Comparison of ENCODE assay signal across 1 cellular context in the genomic region with DNA sequence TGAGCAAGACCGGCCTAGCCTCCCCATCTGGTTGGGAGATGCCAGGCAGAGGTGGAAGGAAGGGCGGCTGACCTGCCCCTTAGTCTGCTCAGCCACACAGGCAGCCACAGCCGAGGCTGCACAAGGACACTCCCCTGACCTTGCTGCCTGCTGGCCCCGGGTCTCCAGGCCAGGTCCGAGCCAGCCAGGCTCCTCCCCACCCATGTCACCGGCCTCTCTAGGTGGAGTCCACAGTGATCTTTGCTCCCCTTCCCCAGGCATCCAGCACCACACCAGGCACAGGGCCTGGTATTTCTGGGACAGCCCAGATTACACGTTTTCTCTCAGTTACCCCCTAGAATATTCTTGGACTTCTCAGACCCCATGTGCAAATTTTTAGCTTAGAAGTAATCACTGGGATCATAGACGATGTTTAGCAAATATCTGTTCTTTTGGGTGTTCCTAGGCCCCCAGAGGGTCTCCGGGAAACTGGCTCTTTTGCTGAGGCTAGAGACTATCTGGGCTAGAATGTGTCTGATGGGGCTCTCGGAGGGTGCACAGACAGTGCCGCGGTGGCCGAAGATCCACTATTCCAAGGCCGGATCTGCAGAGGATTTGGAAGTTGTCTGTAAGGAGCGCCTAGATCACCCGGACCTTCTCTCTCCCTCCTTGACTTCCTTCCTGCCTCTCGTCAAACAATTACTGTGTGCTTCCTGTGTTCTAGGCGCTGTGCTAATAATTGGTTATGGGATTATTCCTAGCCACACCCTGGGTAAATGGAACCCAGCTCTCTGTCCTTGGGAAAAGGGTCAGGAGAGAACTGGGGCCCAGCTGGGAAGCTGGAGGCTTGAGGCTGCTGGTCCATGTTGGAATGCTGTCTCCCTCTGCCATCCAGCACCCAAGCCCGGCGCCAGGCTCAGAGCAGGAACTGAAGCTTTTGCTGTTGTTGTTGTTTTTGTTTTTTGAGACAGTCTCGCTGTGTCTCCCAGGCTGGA.
TF ChIP-seq lines count a peak whose summit lies in the region.

No MANE protein-coding gene starts in this region.

TF ChIP-seq in HepG2, 621 proteins besides CTCF, POLR2A, EP300 and RAD21 (continues in another document):
- 0 out of 2 replicates have a peak, but pooled peaks have one; percentile 21 for TF ChIP-seq ETV6 (CRISPR knock-in tag; conservative IDR thresholded peaks at IDR 0.05)
- TF ChIP-seq, protein P1, sequence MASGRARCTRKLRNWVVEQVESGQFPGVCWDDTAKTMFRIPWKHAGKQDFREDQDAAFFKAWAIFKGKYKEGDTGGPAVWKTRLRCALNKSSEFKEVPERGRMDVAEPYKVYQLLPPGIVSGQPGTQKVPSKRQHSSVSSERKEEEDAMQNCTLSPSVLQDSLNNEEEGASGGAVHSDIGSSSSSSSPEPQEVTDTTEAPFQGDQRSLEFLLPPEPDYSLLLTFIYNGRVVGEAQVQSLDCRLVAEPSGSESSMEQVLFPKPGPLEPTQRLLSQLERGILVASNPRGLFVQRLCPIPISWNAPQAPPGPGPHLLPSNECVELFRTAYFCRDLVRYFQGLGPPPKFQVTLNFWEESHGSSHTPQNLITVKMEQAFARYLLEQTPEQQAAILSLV (CRISPR knock-in tag; IDR thresholded peaks at IDR 0.05; ENCODE audit: borderline replicate concordance), result 0 out of 2 replicates have a peak, but pooled peaks have one; percentile 47
- TF ChIP-seq ONECUT2 (CRISPR knock-in tag; IDR thresholded peaks at IDR 0.05), result 0 out of 2 replicates have a peak, but pooled peaks have one; percentile 1
- TF ChIP-seq, protein P2, sequence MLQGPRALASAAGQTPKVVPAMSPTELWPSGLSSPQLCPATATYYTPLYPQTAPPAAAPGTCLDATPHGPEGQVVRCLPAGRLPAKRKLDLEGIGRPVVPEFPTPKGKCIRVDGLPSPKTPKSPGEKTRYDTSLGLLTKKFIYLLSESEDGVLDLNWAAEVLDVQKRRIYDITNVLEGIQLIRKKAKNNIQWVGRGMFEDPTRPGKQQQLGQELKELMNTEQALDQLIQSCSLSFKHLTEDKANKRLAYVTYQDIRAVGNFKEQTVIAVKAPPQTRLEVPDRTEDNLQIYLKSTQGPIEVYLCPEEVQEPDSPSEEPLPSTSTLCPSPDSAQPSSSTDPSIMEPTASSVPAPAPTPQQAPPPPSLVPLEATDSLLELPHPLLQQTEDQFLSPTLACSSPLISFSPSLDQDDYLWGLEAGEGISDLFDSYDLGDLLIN (CRISPR knock-in tag; IDR thresholded peaks at IDR 0.05; ENCODE audit: borderline replicate concordance), result no peak
- peak; percentile 77; the same call in 1 of the 2 replicates for TF ChIP-seq HNF4G (IDR thresholded peaks at IDR 0.05; ENCODE audit: borderline replicate concordance, low read depth, low read length)
- TF ChIP-seq HNF4G (CRISPR knock-in tag; IDR thresholded peaks at IDR 0.05; ENCODE audit: borderline replicate concordance, low read depth), result peak; percentile 94
- TF ChIP-seq, protein P3, sequence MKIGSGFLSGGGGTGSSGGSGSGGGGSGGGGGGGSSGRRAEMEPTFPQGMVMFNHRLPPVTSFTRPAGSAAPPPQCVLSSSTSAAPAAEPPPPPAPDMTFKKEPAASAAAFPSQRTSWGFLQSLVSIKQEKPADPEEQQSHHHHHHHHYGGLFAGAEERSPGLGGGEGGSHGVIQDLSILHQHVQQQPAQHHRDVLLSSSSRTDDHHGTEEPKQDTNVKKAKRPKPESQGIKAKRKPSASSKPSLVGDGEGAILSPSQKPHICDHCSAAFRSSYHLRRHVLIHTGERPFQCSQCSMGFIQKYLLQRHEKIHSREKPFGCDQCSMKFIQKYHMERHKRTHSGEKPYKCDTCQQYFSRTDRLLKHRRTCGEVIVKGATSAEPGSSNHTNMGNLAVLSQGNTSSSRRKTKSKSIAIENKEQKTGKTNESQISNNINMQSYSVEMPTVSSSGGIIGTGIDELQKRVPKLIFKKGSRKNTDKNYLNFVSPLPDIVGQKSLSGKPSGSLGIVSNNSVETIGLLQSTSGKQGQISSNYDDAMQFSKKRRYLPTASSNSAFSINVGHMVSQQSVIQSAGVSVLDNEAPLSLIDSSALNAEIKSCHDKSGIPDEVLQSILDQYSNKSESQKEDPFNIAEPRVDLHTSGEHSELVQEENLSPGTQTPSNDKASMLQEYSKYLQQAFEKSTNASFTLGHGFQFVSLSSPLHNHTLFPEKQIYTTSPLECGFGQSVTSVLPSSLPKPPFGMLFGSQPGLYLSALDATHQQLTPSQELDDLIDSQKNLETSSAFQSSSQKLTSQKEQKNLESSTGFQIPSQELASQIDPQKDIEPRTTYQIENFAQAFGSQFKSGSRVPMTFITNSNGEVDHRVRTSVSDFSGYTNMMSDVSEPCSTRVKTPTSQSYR (CRISPR knock-in tag; IDR thresholded peaks at IDR 0.05; ENCODE audit: borderline replicate concordance), result 0 out of 2 replicates have a peak, but pooled peaks have one; percentile 2
- TF ChIP-seq FLYWCH1 (CRISPR knock-in tag; IDR thresholded peaks at IDR 0.05), result no peak
- TF ChIP-seq NFE2L1 (CRISPR knock-in tag; IDR thresholded peaks at IDR 0.05; ENCODE audit: borderline replicate concordance), result no peak
- TF ChIP-seq SPEN (CRISPR knock-in tag; IDR thresholded peaks at IDR 0.05; ENCODE audit: low read depth), result peak; percentile 52; the same call in 1 of the 2 replicates
- no peak for TF ChIP-seq ZKSCAN1 (IDR thresholded peaks at IDR 0.05; ENCODE audit: low read length)
- TF ChIP-seq, protein P4, sequence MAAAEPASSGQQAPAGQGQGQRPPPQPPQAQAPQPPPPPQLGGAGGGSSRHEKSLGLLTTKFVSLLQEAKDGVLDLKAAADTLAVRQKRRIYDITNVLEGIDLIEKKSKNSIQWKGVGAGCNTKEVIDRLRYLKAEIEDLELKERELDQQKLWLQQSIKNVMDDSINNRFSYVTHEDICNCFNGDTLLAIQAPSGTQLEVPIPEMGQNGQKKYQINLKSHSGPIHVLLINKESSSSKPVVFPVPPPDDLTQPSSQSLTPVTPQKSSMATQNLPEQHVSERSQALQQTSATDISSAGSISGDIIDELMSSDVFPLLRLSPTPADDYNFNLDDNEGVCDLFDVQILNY (CRISPR knock-in tag; conservative IDR thresholded peaks at IDR 0.05), result no peak
- peak; percentile 85 for TF ChIP-seq ZNF317 (CRISPR knock-in tag; IDR thresholded peaks at IDR 0.05)
- TF ChIP-seq, protein P5, sequence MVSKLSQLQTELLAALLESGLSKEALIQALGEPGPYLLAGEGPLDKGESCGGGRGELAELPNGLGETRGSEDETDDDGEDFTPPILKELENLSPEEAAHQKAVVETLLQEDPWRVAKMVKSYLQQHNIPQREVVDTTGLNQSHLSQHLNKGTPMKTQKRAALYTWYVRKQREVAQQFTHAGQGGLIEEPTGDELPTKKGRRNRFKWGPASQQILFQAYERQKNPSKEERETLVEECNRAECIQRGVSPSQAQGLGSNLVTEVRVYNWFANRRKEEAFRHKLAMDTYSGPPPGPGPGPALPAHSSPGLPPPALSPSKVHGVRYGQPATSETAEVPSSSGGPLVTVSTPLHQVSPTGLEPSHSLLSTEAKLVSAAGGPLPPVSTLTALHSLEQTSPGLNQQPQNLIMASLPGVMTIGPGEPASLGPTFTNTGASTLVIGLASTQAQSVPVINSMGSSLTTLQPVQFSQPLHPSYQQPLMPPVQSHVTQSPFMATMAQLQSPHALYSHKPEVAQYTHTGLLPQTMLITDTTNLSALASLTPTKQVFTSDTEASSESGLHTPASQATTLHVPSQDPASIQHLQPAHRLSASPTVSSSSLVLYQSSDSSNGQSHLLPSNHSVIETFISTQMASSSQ (IDR thresholded peaks at IDR 0.05; ENCODE audit: low read depth), result no peak
- TF ChIP-seq, protein P5 (CRISPR knock-in tag; IDR thresholded peaks at IDR 0.05; ENCODE audit: borderline replicate concordance), result peak; percentile 51; the same call in 1 of the 2 replicates
- TF ChIP-seq ZFP1 (CRISPR knock-in tag; IDR thresholded peaks at IDR 0.05), result no peak
- TF ChIP-seq ZNF143 (CRISPR knock-in tag; IDR thresholded peaks at IDR 0.05), result no peak; the same call in 1 of the 2 replicates
- no peak for TF ChIP-seq ZNF841 (CRISPR knock-in tag; IDR thresholded peaks at IDR 0.05; ENCODE audit: borderline replicate concordance)
- no peak for TF ChIP-seq PCBP1 (IDR thresholded peaks at IDR 0.05; ENCODE audit: borderline replicate concordance, low read depth, low read length)
- peak; percentile 96 for TF ChIP-seq PHF21A (CRISPR knock-in tag; IDR thresholded peaks at IDR 0.05)
- TF ChIP-seq ZNF234 (CRISPR knock-in tag; conservative IDR thresholded peaks at IDR 0.05), result 0 out of 2 replicates have a peak, but pooled peaks have one; percentile 47
- no peak for TF ChIP-seq FIP1L1 (IDR thresholded peaks at IDR 0.05; ENCODE audit: borderline replicate concordance, insufficient read depth, low read depth, low read length)
- no peak for TF ChIP-seq PHF5A (CRISPR knock-in tag; IDR thresholded peaks at IDR 0.05; ENCODE audit: low read depth, unreplicated experiment)
- TF ChIP-seq ZNF24 (IDR thresholded peaks at IDR 0.05), result no peak
- no peak for TF ChIP-seq TGIF2 (CRISPR knock-in tag; IDR thresholded peaks at IDR 0.05)
- TF ChIP-seq, protein P6, sequence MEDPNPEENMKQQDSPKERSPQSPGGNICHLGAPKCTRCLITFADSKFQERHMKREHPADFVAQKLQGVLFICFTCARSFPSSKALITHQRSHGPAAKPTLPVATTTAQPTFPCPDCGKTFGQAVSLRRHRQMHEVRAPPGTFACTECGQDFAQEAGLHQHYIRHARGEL (CRISPR knock-in tag; IDR thresholded peaks at IDR 0.05), result no peak
- TF ChIP-seq, protein P7, sequence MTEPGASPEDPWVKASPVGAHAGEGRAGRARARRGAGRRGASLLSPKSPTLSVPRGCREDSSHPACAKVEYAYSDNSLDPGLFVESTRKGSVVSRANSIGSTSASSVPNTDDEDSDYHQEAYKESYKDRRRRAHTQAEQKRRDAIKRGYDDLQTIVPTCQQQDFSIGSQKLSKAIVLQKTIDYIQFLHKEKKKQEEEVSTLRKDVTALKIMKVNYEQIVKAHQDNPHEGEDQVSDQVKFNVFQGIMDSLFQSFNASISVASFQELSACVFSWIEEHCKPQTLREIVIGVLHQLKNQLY (CRISPR knock-in tag; IDR thresholded peaks at IDR 0.05), result no peak; the same call in 1 of the 2 replicates
- TF ChIP-seq ZNF776 (CRISPR knock-in tag; IDR thresholded peaks at IDR 0.05), result no peak
- TF ChIP-seq ZC3H13 (CRISPR knock-in tag; IDR thresholded peaks at IDR 0.05), result no peak
- no peak for TF ChIP-seq ZNF180 (CRISPR knock-in tag; IDR thresholded peaks at IDR 0.05; ENCODE audit: borderline replicate concordance, low read depth)
- peak; percentile 60; the same call in 1 of the 2 replicates for TF ChIP-seq CCDC6 (CRISPR knock-in tag; IDR thresholded peaks at IDR 0.05)
- TF ChIP-seq, protein P8, sequence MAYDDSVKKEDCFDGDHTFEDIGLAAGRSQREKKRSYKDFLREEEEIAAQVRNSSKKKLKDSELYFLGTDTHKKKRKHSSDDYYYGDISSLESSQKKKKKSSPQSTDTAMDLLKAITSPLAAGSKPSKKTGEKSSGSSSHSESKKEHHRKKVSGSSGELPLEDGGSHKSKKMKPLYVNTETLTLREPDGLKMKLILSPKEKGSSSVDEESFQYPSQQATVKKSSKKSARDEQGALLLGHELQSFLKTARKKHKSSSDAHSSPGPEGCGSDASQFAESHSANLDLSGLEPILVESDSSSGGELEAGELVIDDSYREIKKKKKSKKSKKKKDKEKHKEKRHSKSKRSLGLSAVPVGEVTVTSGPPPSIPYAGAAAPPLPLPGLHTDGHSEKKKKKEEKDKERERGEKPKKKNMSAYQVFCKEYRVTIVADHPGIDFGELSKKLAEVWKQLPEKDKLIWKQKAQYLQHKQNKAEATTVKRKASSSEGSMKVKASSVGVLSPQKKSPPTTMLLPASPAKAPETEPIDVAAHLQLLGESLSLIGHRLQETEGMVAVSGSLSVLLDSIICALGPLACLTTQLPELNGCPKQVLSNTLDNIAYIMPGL (CRISPR knock-in tag; IDR thresholded peaks at IDR 0.05; ENCODE audit: borderline replicate concordance in 1 of 2, low read depth in 1 of 2), result peak in 1 of 2 experiments; percentile 45; a peak in 2 of 4 replicates
- no peak for TF ChIP-seq ZNF563 (CRISPR knock-in tag; IDR thresholded peaks at IDR 0.05)
- TF ChIP-seq GTF2F1 (IDR thresholded peaks at IDR 0.05; ENCODE audit: low read length), result no peak
- TF ChIP-seq, protein P9, sequence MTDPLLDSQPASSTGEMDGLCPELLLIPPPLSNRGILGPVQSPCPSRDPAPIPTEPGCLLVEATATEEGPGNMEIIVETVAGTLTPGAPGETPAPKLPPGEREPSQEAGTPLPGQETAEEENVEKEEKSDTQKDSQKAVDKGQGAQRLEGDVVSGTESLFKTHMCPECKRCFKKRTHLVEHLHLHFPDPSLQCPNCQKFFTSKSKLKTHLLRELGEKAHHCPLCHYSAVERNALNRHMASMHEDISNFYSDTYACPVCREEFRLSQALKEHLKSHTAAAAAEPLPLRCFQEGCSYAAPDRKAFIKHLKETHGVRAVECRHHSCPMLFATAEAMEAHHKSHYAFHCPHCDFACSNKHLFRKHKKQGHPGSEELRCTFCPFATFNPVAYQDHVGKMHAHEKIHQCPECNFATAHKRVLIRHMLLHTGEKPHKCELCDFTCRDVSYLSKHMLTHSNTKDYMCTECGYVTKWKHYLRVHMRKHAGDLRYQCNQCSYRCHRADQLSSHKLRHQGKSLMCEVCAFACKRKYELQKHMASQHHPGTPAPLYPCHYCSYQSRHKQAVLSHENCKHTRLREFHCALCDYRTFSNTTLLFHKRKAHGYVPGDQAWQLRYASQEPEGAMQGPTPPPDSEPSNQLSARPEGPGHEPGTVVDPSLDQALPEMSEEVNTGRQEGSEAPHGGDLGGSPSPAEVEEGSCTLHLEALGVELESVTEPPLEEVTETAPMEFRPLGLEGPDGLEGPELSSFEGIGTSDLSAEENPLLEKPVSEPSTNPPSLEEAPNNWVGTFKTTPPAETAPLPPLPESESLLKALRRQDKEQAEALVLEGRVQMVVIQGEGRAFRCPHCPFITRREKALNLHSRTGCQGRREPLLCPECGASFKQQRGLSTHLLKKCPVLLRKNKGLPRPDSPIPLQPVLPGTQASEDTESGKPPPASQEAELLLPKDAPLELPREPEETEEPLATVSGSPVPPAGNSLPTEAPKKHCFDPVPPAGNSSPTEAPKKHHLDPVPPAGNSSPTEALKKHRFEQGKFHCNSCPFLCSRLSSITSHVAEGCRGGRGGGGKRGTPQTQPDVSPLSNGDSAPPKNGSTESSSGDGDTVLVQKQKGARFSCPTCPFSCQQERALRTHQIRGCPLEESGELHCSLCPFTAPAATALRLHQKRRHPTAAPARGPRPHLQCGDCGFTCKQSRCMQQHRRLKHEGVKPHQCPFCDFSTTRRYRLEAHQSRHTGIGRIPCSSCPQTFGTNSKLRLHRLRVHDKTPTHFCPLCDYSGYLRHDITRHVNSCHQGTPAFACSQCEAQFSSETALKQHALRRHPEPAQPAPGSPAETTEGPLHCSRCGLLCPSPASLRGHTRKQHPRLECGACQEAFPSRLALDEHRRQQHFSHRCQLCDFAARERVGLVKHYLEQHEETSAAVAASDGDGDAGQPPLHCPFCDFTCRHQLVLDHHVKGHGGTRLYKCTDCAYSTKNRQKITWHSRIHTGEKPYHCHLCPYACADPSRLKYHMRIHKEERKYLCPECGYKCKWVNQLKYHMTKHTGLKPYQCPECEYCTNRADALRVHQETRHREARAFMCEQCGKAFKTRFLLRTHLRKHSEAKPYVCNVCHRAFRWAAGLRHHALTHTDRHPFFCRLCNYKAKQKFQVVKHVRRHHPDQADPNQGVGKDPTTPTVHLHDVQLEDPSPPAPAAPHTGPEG (CRISPR knock-in tag; IDR thresholded peaks at IDR 0.05), result no peak
